ENCODE assay signal across 14 cellular contexts in the genomic region with DNA sequence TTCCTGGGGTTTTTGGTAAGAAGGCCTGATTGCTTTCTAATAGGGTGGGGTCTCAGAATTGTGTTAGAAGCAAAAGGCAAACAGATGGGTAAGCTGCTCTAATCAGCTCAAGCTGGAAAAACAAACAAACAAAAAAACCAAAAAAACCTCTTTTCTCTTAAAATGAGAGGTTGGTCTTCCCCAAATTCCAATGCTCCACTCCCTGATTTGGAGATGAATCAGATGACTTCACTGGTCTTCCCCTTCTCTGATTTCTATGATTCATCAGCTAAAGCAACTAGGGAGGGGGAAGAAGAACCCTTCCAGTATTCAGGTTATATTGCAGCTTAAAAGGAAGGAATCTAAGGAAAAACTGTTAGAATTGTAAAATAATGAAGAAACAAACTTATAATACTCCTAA. TPM values are rescaled to one million over a fixed set of nuclear protein-coding genes. Genes with fewer than 3 reads are reported as not detected.
DNase-seq lines count a peak whose midpoint lies in the region; ATAC-seq and TF ChIP-seq lines count a peak whose summit lies in the region.
"Had no signal": no experiment of that assay in that cellular context is flagged by ENCODE, and none has a peak within 500 bp of the region (broad histone marks: within the 10 kb centered on the region; RNA-seq: fewer than 3 reads in every experiment).

No MANE protein-coding gene starts in this region.

- POLR2A ChIA-PET in IMR-90 (lab: Charles Lee; ENCODE audit: unreplicated experiment) = interaction anchor here (0.9 kb wide), 1 partner anchor 9 kb away, joined by 4 read pairs; a partner anchor contains a TSS

- TF ChIP-seq RAD21 in IMR-90 (IDR thresholded peaks at IDR 0.05; ENCODE audit: low read length) = no peak

- peak overlapping the region; percentile 56; the same call in 1 of the 2 replicates for H3K18ac ChIP-seq in IMR-90 (ENCODE audit: low read depth, low read length)
- no peak overlapping the region for H3K18ac ChIP-seq in mesendoderm (ENCODE audit: low read length)

- no TSS peak for BruUV-seq in IMR-90 (replicated peaks; lab: Mats Ljungman, UMichigan)

- H3K36me3 ChIP-seq in IMR-90 (ENCODE audit: control insufficient read depth, insufficient read depth, low read length) (no peaks in the 10 kb centered on the region), mesendoderm (ENCODE audit: control insufficient read depth, insufficient read depth, low read length) (no peaks in the 10 kb centered on the region)

- H2AK5ac ChIP-seq in IMR-90 (ENCODE audit: low read depth, low read length) (no peak overlapping the region), mesendoderm (ENCODE audit: low read length) (no peak overlapping the region)

- H4K91ac ChIP-seq in IMR-90 (ENCODE audit: insufficient read depth, low read depth, low read length) = no peak overlapping the region

- in situ Hi-C loops in ACHN (cut with HindIII; ENCODE audit: low pct_ligation_motif_present, low pct_unique_long_range_greater_than_20kb, low sequenced_read_pairs) = no loop called here
- in situ Hi-C loops in IMR-90 (cut with MboI; ENCODE audit: low sequenced_read_pairs) = no loop called here

- H3K4ac ChIP-seq in IMR-90 (ENCODE audit: low read depth, low read length) = no peak overlapping the region; the same call in 1 of the 2 replicates
- no peak overlapping the region for H3K4ac ChIP-seq in mesendoderm (ENCODE audit: low read depth, low read length)

- H4K8ac ChIP-seq in IMR-90 (ENCODE audit: low read depth in 2 of 2, low read length in 2 of 2) = no peak overlapping the region
- no peak overlapping the region for H4K8ac ChIP-seq in mesendoderm (ENCODE audit: low read depth, low read length)

- H3K4me1 ChIP-seq in IMR-90 (ENCODE audit: control insufficient read depth, insufficient read depth, low read length) (peaks cover 12% of the 10 kb centered on the region), mesendoderm (ENCODE audit: control insufficient read depth, low read depth, low read length) (no peaks in the 10 kb centered on the region)

- H3K36me3 Mint-ChIP-seq in chondrocyte (ENCODE audit: low read depth) = no peaks in the 10 kb centered on the region
- H3K36me3 Mint-ChIP-seq in activated naive CD8-positive, alpha-beta T cell treated with anti-CD3 and anti-CD28 coated beads, Interleukin-2, amount 50 U/mL, for 24 hours (ENCODE audit: low read depth) = no peaks in the 10 kb centered on the region
- H3K36me3 Mint-ChIP-seq: activated naive CD4-positive, alpha-beta T cell treated with anti-CD3 and anti-CD28 coated beads, Interleukin-2, amount 50 U/mL, for 72 hours; CD4-positive, CD25-positive, alpha-beta regulatory T cell had no signal

- H3K14ac ChIP-seq in IMR-90 (replicated peaks; ENCODE audit: low read depth, low read length) = no peak overlapping the region

- H3K79me1 ChIP-seq in IMR-90 (ENCODE audit: low read depth in 1 of 2, low read length in 2 of 2) = peaks cover 0 to 22% of the 10 kb centered on the region in 2 experiments; a peak in 2 of 4 replicates
- no peaks in the 10 kb centered on the region for H3K79me1 ChIP-seq in mesendoderm (ENCODE audit: low read length)

- H4K5ac ChIP-seq in IMR-90 (ENCODE audit: low read depth, low read length) = no peak overlapping the region
- no peak overlapping the region for H4K5ac ChIP-seq in mesendoderm (ENCODE audit: low read length)

- CTCF ChIA-PET in IMR-90 (lab: Yijun Ruan, JAX) = no interaction called here

- H3K56ac ChIP-seq in IMR-90 (ENCODE audit: extremely low read depth, insufficient read depth, low read length) = no peak overlapping the region
- H3K56ac ChIP-seq in mesendoderm (ENCODE audit: low read length) = no peak overlapping the region

- H3K4me3 ChIP-seq in IMR-90 (ENCODE audit: insufficient read depth, low read depth, low read length) = no peak overlapping the region
- no peak overlapping the region for H3K4me3 ChIP-seq in mesendoderm (ENCODE audit: low read length)

- H3K79me2 ChIP-seq in mesendoderm (ENCODE audit: control insufficient read depth, insufficient read depth, low read length) = no peaks in the 10 kb centered on the region

- ATAC-seq in IMR-90 (ENCODE audit: low read depth) (peak; percentile 87), HG02970 (IDR thresholded peaks at IDR 0.05; ENCODE audit: low FRiP score, unreplicated experiment) (no peak)
- ATAC-seq in activated naive CD8-positive, alpha-beta T cell treated with anti-CD3 and anti-CD28 coated beads, Interleukin-2, amount 50 U/mL, for 24 hours = no peak
- ATAC-seq: activated naive CD4-positive, alpha-beta T cell treated with anti-CD3 and anti-CD28 coated beads, Interleukin-2, amount 50 U/mL, for 72 hours had no signal

- H3K27me3 Mint-ChIP-seq in chondrocyte (ENCODE audit: low read depth) = no peaks in the 10 kb centered on the region
- no peaks in the 10 kb centered on the region for H3K27me3 Mint-ChIP-seq in activated naive CD8-positive, alpha-beta T cell treated with anti-CD3 and anti-CD28 coated beads, Interleukin-2, amount 50 U/mL, for 24 hours
- H3K27me3 Mint-ChIP-seq: activated B cell treated with CpG ODN at 0.5 μM for 24 hours had no signal

- peak; percentile 63 for DNase-seq in ACHN
- DNase-seq in IMR-90 = peak; percentile 91
- no peak for DNase-seq in chondrocyte (ENCODE audit: low spot score)
- DNase-seq in mesendoderm = peak; percentile 65
- DNase-seq in activated naive CD8-positive, alpha-beta T cell treated with anti-CD3 and anti-CD28 coated beads, Interleukin-2, amount 50 U/mL, for 24 hours = no peak
- DNase-seq in activated CD4-positive, CD25-positive, alpha-beta regulatory T cell treated with anti-CD3 and anti-CD28 coated beads, Interleukin-2, amount 50 U/mL, for 72 hours = no peak
- DNase-seq in HK-2 (ENCODE audit: unreplicated experiment) = no peak
- DNase-seq: activated B cell treated with CpG ODN at 0.5 μM for 24 hours; CD4-positive, CD25-positive, alpha-beta regulatory T cell; foreskin melanocyte; NCI-H510A had no signal

- H2BK20ac ChIP-seq in IMR-90 (ENCODE audit: low read depth, low read length) = no peak overlapping the region

- H2AK9ac ChIP-seq in IMR-90 (replicated peaks; ENCODE audit: low read depth, low read length, poor library complexity) = no peak overlapping the region

- H3K9me3 Mint-ChIP-seq in chondrocyte (ENCODE audit: low read depth) = no peaks in the 10 kb centered on the region
- H3K9me3 Mint-ChIP-seq in activated naive CD8-positive, alpha-beta T cell treated with anti-CD3 and anti-CD28 coated beads, Interleukin-2, amount 50 U/mL, for 24 hours = no peaks in the 10 kb centered on the region
- H3K9me3 Mint-ChIP-seq: activated B cell treated with CpG ODN at 0.5 μM for 24 hours; activated naive CD4-positive, alpha-beta T cell treated with anti-CD3 and anti-CD28 coated beads, Interleukin-2, amount 50 U/mL, for 72 hours; CD4-positive, CD25-positive, alpha-beta regulatory T cell had no signal

- H2BK15ac ChIP-seq in IMR-90 (ENCODE audit: low read depth, low read length) = no peak overlapping the region
- H2BK15ac ChIP-seq in mesendoderm (replicated peaks; ENCODE audit: low read depth) = no peak overlapping the region

- TF ChIP-seq CTCF in IMR-90 (conservative IDR thresholded peaks at IDR 0.05; ENCODE audit: low read depth, low read length) = no peak
- TF ChIP-seq CTCF in chondrocyte (IDR thresholded peaks at IDR 0.05) = no peak

- H3K4me2 ChIP-seq in IMR-90 (ENCODE audit: low read depth, low read length) = peak overlapping the region; percentile 53; the same call in 1 of the 2 replicates
- no peak overlapping the region for H3K4me2 ChIP-seq in mesendoderm (ENCODE audit: low read length)

- no peak for TF ChIP-seq POLR2A in IMR-90 (IDR thresholded peaks at IDR 0.05; ENCODE audit: low read depth, low read length)

- H3K9me1 ChIP-seq in IMR-90 (ENCODE audit: insufficient read depth, low read length) = peaks cover 11% of the 10 kb centered on the region

- H4K20me1 ChIP-seq in IMR-90 (ENCODE audit: insufficient read depth, low read length) = peaks cover 6% of the 10 kb centered on the region

- H2BK5ac ChIP-seq in IMR-90 (ENCODE audit: low read depth, low read length, poor library complexity, severe bottlenecking) = peak overlapping the region; percentile 86
- H2BK5ac ChIP-seq in mesendoderm (ENCODE audit: low read length) = no peak overlapping the region

- H3K9me3 ChIP-seq in IMR-90 (ENCODE audit: control insufficient read depth, insufficient read depth, low read length) = no peaks in the 10 kb centered on the region

- H2BK120ac ChIP-seq in IMR-90 (ENCODE audit: low read depth, low read length) = no peak overlapping the region
- no peak overlapping the region for H2BK120ac ChIP-seq in mesendoderm (ENCODE audit: low read depth, low read length)

- H3K23ac ChIP-seq in IMR-90 (ENCODE audit: low read depth, low read length) (no peak overlapping the region), mesendoderm (ENCODE audit: low read length) (no peak overlapping the region)

- no peak overlapping the region for H2AFZ ChIP-seq in IMR-90 (replicated peaks; ENCODE audit: low read length, poor library complexity)

- H3K27ac Mint-ChIP-seq in chondrocyte (ENCODE audit: unreplicated experiment) = peak overlapping the region; percentile 84
- H3K27ac Mint-ChIP-seq in activated naive CD8-positive, alpha-beta T cell treated with anti-CD3 and anti-CD28 coated beads, Interleukin-2, amount 50 U/mL, for 24 hours = no peak overlapping the region
- H3K27ac Mint-ChIP-seq: activated naive CD4-positive, alpha-beta T cell treated with anti-CD3 and anti-CD28 coated beads, Interleukin-2, amount 50 U/mL, for 72 hours had no signal

- H3K9ac ChIP-seq in IMR-90 (ENCODE audit: low read depth, low read length) (no peak overlapping the region), mesendoderm (ENCODE audit: low read length) (no peak overlapping the region)

- H3K27me3 ChIP-seq in IMR-90 (ENCODE audit: control insufficient read depth, insufficient read depth, low read length) = no peaks in the 10 kb centered on the region
- H3K27me3 ChIP-seq in mesendoderm (ENCODE audit: insufficient read depth, low read length, poor library complexity) = no peaks in the 10 kb centered on the region

- peaks cover 45% of the 10 kb centered on the region for H3K4me1 Mint-ChIP-seq in chondrocyte (ENCODE audit: low read depth)
- peaks cover 18% of the 10 kb centered on the region for H3K4me1 Mint-ChIP-seq in activated naive CD8-positive, alpha-beta T cell treated with anti-CD3 and anti-CD28 coated beads, Interleukin-2, amount 50 U/mL, for 24 hours

- H3K4me3 Mint-ChIP-seq in chondrocyte (ENCODE audit: unreplicated experiment) = no peak overlapping the region
- H3K4me3 Mint-ChIP-seq in activated naive CD8-positive, alpha-beta T cell treated with anti-CD3 and anti-CD28 coated beads, Interleukin-2, amount 50 U/mL, for 24 hours = no peak overlapping the region
- H3K4me3 Mint-ChIP-seq: activated B cell treated with CpG ODN at 0.5 μM for 24 hours had no signal

- dilution Hi-C loops in IMR-90 (cut with HindIII; ENCODE audit: low sequenced_read_pairs, unreplicated experiment) = no loop called here

- intact Hi-C loops in IMR-90 (cut with micrococcal nuclease) = no loop called here

- H3K27ac ChIP-seq in IMR-90 (ENCODE audit: insufficient read depth, low read length) (no peak overlapping the region), mesendoderm (ENCODE audit: low read depth, low read length) (no peak overlapping the region)
- H3K27ac ChIP-seq: HL-60 had no signal

RNA-seq across cellular contexts. Expression of a gene that starts 9.6 kb away (rescaled TPM):
- total RNA-seq in IMR-90 (2012; rRNA removed) (6,979 and 8,412 TPM in 2 replicates), chondrocyte (2,649 to 2,819 TPM (median 2,779 TPM) in 3 replicates)
- 6,722 and 7,454 TPM in 2 replicates for polyA plus RNA-seq in IMR-90 (2012; rRNA removed)
- polyA plus RNA-seq in IMR-90 (2012; cell fraction: cytosol; rRNA removed) = 2,230 and 5,114 TPM in 2 replicates
- polyA plus RNA-seq in IMR-90 (2012; cell fraction: nucleus; rRNA removed; ENCODE audit: low replicate concordance) = 764 and 3,092 TPM in 2 replicates
- 433 TPM for polyA plus RNA-seq in mesendoderm (2013, experiment 1 of 2)
- 451 TPM for polyA plus RNA-seq in mesendoderm (2013, experiment 2 of 2)

Comparison
In these comparisons a context has a peak if more than half of its experiments do, and no peak if none do; other contexts are left out.
1. DNase-seq: peak in ACHN (single experiment), IMR-90 (single experiment) and mesendoderm (single experiment); none in chondrocyte (single experiment), activated naive CD8-positive, alpha-beta T cell treated with anti-CD3 and anti-CD28 coated beads, Interleukin-2, amount 50 U/mL, for 24 hours (single experiment), activated CD4-positive, CD25-positive, alpha-beta regulatory T cell treated with anti-CD3 and anti-CD28 coated beads, Interleukin-2, amount 50 U/mL, for 72 hours (single experiment) and HK-2 (single experiment).